In the genomic region with DNA sequence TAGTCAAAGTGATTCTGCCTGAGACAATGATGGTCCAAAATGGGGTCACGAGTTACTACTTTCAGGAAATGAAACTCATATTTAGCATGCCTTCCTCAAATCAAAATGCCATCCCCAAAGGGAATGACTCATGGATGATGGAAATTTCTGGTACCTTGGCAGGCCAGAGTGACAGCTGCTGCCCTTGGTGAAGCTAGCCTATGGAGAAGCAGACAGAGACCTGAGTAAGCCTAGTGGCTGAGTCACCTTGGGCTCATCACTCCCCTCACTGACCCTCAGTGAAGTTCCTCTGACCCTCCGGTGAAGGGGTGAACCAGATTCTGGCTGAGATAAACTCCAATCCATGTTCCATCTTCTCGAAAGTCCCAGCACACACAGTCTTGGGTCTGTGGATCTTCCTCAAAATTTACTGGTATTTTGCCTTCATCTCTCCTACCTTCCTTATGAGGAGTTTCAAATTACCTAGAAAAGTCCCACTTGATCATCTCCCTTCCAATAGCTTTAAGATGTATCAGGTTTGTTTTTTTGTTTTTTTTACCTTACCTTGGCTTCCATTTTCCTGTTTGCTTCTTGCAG, we compare ENCODE assay signal across 18 cellular contexts. TPM values are rescaled to one million over a fixed set of nuclear protein-coding genes. Genes with fewer than 3 reads are reported as not detected.
DNase-seq lines count a peak whose midpoint lies in the region; ATAC-seq, FAIRE-seq and TF ChIP-seq lines count a peak whose summit lies in the region.
"Had no signal": no experiment of that assay in that cellular context is flagged by ENCODE, and none has a peak within 500 bp of the region (broad histone marks: within the 10 kb centered on the region; RNA-seq: fewer than 3 reads in every experiment).

No MANE protein-coding gene starts in this region.

- H3K27me3 ChIP-seq in bronchial epithelial cell (ENCODE audit: control insufficient read depth, insufficient read depth, low read length) (no peaks in the 10 kb centered on the region), body of pancreas (no peaks in the 10 kb centered on the region), BE2C (no peaks in the 10 kb centered on the region)
- H3K27me3 ChIP-seq: BLaER1 had no signal

- no peak overlapping the region for H3K4me3 ChIP-seq in bronchial epithelial cell (ENCODE audit: low read depth, low read length)
- no peak overlapping the region for H3K4me3 ChIP-seq in body of pancreas
- H3K4me3 ChIP-seq in BE2C (ENCODE audit: low read depth, low read length) = no peak overlapping the region
- H3K4me3 ChIP-seq: A549, BLaER1 had no signal

- no peak overlapping the region for H3K27ac Mint-ChIP-seq in osteocyte (ENCODE audit: unreplicated experiment)
- H3K27ac Mint-ChIP-seq: H9 had no signal

- H3K4me3 Mint-ChIP-seq in osteocyte (ENCODE audit: unreplicated experiment) = no peak overlapping the region
- H3K4me3 Mint-ChIP-seq: H9 had no signal

- H3K27me3 Mint-ChIP-seq in osteocyte (ENCODE audit: unreplicated experiment) = no peaks in the 10 kb centered on the region

- peaks cover 0 to 5% (median 0%) of the 10 kb centered on the region in 3 donors for H3K9me3 ChIP-seq in body of pancreas
- H3K9me3 ChIP-seq in BE2C = no peaks in the 10 kb centered on the region
- H3K9me3 ChIP-seq: BLaER1 had no signal

- FAIRE-seq in bronchial epithelial cell (lab: Jason Lieb, UNC) = peak; percentile 66
- FAIRE-seq: A549, HTR-8/SVneo had no signal

- TF ChIP-seq CTCF in bronchial epithelial cell (IDR thresholded peaks at IDR 0.05; ENCODE audit: insufficient read depth, low read length, severe bottlenecking) (no peak), osteocyte (IDR thresholded peaks at IDR 0.05) (no peak), body of pancreas (IDR thresholded peaks at IDR 0.05) (no peak), BE2C (IDR thresholded peaks at IDR 0.05; ENCODE audit: low read depth, low read length) (no peak)

- no peak for TF ChIP-seq POLR2A in body of pancreas (IDR thresholded peaks at IDR 0.05)

- ATAC-seq in GM18502 (IDR thresholded peaks at IDR 0.05; ENCODE audit: poor library complexity, unreplicated experiment) = no peak
- ATAC-seq in body of pancreas = no peak
- ATAC-seq: A549 had no signal

- 77 to 84% methylated on average over 3 of the region's 3 CpGs for WGBS in body of pancreas, 2 donors

- DNase-seq in CD1c-positive myeloid dendritic cell (ENCODE audit: extremely low spot score) (peak; percentile 38), MV-4-11 (lab: John Stamatoyannopoulos, UW) (peak; percentile 49), bronchial epithelial cell (ENCODE audit: low read depth) (no peak), osteocyte (ENCODE audit: extremely low spot score, unreplicated experiment) (peak; percentile 44), body of pancreas (no peak), BE2C (no peak)
- DNase-seq: DND-41, H9, NCI-H1105 treated with DMSO at 0.1 percent for 48 hours, NCI-H1694, NCI-H2081 treated with DMSO at 0.1 percent for 48 hours, NCI-H510A treated with DMSO at 0.1 percent for 48 hours, NCI-H774 had no signal

- H3K4me1 ChIP-seq in body of pancreas (no peaks in the 10 kb centered on the region), BE2C (no peaks in the 10 kb centered on the region)
- H3K4me1 ChIP-seq: A549 had no signal

- intact Hi-C loops in body of pancreas (cut with DNase I) = no loop called here

- H3K4me1 Mint-ChIP-seq in osteocyte (ENCODE audit: unreplicated experiment) = no peaks in the 10 kb centered on the region

- no peaks in the 10 kb centered on the region for H3K36me3 ChIP-seq in bronchial epithelial cell (ENCODE audit: control insufficient read depth, insufficient read depth, low read length)
- no peaks in the 10 kb centered on the region for H3K36me3 ChIP-seq in body of pancreas (replicated peaks in 1 of 2; ENCODE audit: insufficient read depth in 1 of 2, low read depth in 2 of 2)
- no peaks in the 10 kb centered on the region for H3K36me3 ChIP-seq in BE2C
- H3K36me3 ChIP-seq: BLaER1 had no signal

- peaks cover 3% of the 10 kb centered on the region for H3K36me3 Mint-ChIP-seq in osteocyte (ENCODE audit: unreplicated experiment)

- H3K27ac ChIP-seq in body of pancreas = no peak overlapping the region
- H3K27ac ChIP-seq: A549, BLaER1, HL-60 had no signal

- peaks cover 8% of the 10 kb centered on the region for H3K9me3 Mint-ChIP-seq in osteocyte (ENCODE audit: unreplicated experiment)

RNA-seq across cellular contexts. Expression of gene ABHD17C, which starts 54.5 kb away (rescaled TPM):
- total RNA-seq in bronchial epithelial cell (25.9 and 30.5 TPM in 2 replicates), osteocyte (14.4 and 17.7 TPM in 2 replicates), body of pancreas (1 to 10 TPM; 3.6 to 5.3 TPM)
- 2.4 TPM for polyA plus RNA-seq in BE2C (2012; ENCODE audit: insufficient read depth, insufficient read length, low read depth)

Comparison
In these comparisons a context has a peak if more than half of its experiments do, and no peak if none do; other contexts are left out.
1. DNase-seq: peak in CD1c-positive myeloid dendritic cell (single experiment), MV-4-11 (single experiment) and osteocyte (single experiment); none in bronchial epithelial cell (single experiment), body of pancreas (0 of 4) and BE2C (single experiment).